Comparison of ENCODE assay signal across 1 cellular context in the genomic region with DNA sequence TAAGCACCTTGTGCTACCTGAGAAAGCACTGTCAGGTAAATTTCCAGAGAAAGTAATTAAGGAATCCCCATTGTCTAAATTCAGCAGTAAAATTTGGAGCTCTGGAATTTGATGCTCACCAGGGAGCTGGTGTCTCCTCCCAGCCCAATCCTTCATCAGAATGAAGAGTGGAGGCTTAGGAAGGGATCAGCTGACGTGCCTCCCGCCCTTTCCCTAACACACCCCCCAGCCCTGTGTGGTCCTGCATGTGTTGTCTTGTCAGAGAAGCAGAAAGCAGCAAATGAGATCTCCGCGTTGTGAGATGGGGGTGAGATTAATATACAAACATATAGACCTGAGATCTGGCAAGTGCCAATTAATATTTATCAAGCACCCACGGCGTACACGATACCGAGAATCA.
TF ChIP-seq lines count a peak whose summit lies in the region.

No MANE protein-coding gene starts in this region.

TF ChIP-seq in H1, 55 proteins besides CTCF, POLR2A, EP300 and RAD21:
- no peak for TF ChIP-seq RXRA (IDR thresholded peaks at IDR 0.05; ENCODE audit: insufficient read depth, low read depth, low read length)
- TF ChIP-seq, protein P1, sequence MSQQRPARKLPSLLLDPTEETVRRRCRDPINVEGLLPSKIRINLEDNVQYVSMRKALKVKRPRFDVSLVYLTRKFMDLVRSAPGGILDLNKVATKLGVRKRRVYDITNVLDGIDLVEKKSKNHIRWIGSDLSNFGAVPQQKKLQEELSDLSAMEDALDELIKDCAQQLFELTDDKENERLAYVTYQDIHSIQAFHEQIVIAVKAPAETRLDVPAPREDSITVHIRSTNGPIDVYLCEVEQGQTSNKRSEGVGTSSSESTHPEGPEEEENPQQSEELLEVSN (IDR thresholded peaks at IDR 0.05): peak; percentile 63
